In genomic region chr9:70602364-70603019, GRCh38 we compare ENCODE assay signal across 8 cellular contexts.
DNase-seq lines count a peak whose midpoint lies in the region; ATAC-seq and TF ChIP-seq lines count a peak whose summit lies in the region.

No MANE protein-coding gene starts in this region.

- no peak overlapping the region for H3K27ac ChIP-seq in CD4-positive, alpha-beta T cell (ENCODE audit: low read depth, low read length)

- H3K27ac Mint-ChIP-seq in CD4-positive, alpha-beta T cell, result no peak overlapping the region
- no peak overlapping the region for H3K27ac Mint-ChIP-seq in stimulated activated naive B cell treated with anti-CD40 and anti-IgM and Interleukin-4, amounts not matched to agents 10 μg/mL and 1 μg/mL and 100 μg/mL, for 72 hours

- no peaks in the 10 kb centered on the region for H3K27me3 Mint-ChIP-seq in CD4-positive, alpha-beta T cell
- peaks cover 0 to 8% of the 10 kb centered on the region in 2 donors for H3K27me3 Mint-ChIP-seq in stimulated activated naive B cell treated with anti-CD40 and anti-IgM and Interleukin-4, amounts not matched to agents 10 μg/mL and 1 μg/mL and 100 μg/mL, for 72 hours

- H3K9me3 Mint-ChIP-seq in CD4-positive, alpha-beta T cell, result no peaks in the 10 kb centered on the region
- H3K9me3 Mint-ChIP-seq in stimulated activated naive B cell treated with anti-CD40 and anti-IgM and Interleukin-4, amounts not matched to agents 10 μg/mL and 1 μg/mL and 100 μg/mL, for 72 hours, result no peaks in the 10 kb centered on the region

- intact Hi-C loops in CD4-positive, alpha-beta T cell (cut with DNase I, micrococcal nuclease), result loop anchor here (1.0 to 10.0 kb wide), 9 partner anchors 40 to 630 kb away; partner anchors contain the start of gene KLF9 (in 2 of the 2)

- no peaks in the 10 kb centered on the region for H3K36me3 Mint-ChIP-seq in CD4-positive, alpha-beta T cell (ENCODE audit: low read depth)
- no peaks in the 10 kb centered on the region for H3K36me3 Mint-ChIP-seq in stimulated activated naive B cell treated with anti-CD40 and anti-IgM and Interleukin-4, amounts not matched to agents 10 μg/mL and 1 μg/mL and 100 μg/mL, for 72 hours

- no peak overlapping the region for H3K4me3 Mint-ChIP-seq in CD4-positive, alpha-beta T cell
- H3K4me3 Mint-ChIP-seq in stimulated activated naive B cell treated with anti-CD40 and anti-IgM and Interleukin-4, amounts not matched to agents 10 μg/mL and 1 μg/mL and 100 μg/mL, for 72 hours, result no peak overlapping the region

- peak; percentile 88 for TF ChIP-seq CTCF in CD4-positive, alpha-beta T cell (IDR thresholded peaks at IDR 0.05)
- TF ChIP-seq CTCF in epithelial cell of esophagus (IDR thresholded peaks at IDR 0.05; ENCODE audit: insufficient read depth, low read depth, low read length, missing control alignments), result peak; percentile 82

- CTCF ChIA-PET in CD4-positive, alpha-beta T cell (lab: Charles Lee), result interaction anchor here (0.7 to 1.6 kb wide), 17 partner anchors 10 to 631 kb away, joined by 3 to 25 read pairs (median 4); partner anchors contain the start of gene KLF9

- ATAC-seq in CD4-positive, alpha-beta T cell (ENCODE audit: poor library complexity), result peak; percentile 70
- ATAC-seq in HG03442 (IDR thresholded peaks at IDR 0.05; ENCODE audit: unreplicated experiment), result peak; percentile 87
- ATAC-seq in stimulated activated naive B cell treated with anti-CD40 and anti-IgM and Interleukin-4, amounts not matched to agents 10 μg/mL and 1 μg/mL and 100 μg/mL, for 72 hours (replicated peaks), result peak; percentile 81

- H3K9me3 ChIP-seq in CD4-positive, alpha-beta T cell (ENCODE audit: control insufficient read depth, low read length), result no peaks in the 10 kb centered on the region

- no peak overlapping the region for H3K4me3 ChIP-seq in epithelial cell of esophagus (ENCODE audit: low read length)

- no peaks in the 10 kb centered on the region for H3K27me3 ChIP-seq in CD4-positive, alpha-beta T cell (ENCODE audit: control insufficient read depth, insufficient read depth, low read length)

- peak; percentile 8 to 44 (median 24) for DNase-seq in CD4-positive, alpha-beta T cell
- peak; percentile 15 for DNase-seq in GM19238 (ENCODE audit: insufficient read length, low spot score)
- peak; percentile 28 for DNase-seq in NCI-H526 treated with DMSO at 0.1 percent for 48 hours (lab: John Stamatoyannopoulos, UW)
- peak in 2 of 3 experiments; percentile 2 for DNase-seq in activated CD8-positive, alpha-beta memory T cell treated with anti-CD3 and anti-CD28 coated beads for 48 hours (ENCODE audit: low read depth in 2 of 3, low spot score in 2 of 3)
- peak; percentile 82 for DNase-seq in epithelial cell of esophagus (ENCODE audit: low read depth)
- DNase-seq in mucosa of gallbladder (ENCODE audit: low spot score), result peak; percentile 67
- DNase-seq in stimulated activated naive B cell treated with anti-CD40 and anti-IgM and Interleukin-4, amounts not matched to agents 10 μg/mL and 1 μg/mL and 100 μg/mL, for 72 hours, result peak; percentile 14

- H3K4me1 Mint-ChIP-seq in CD4-positive, alpha-beta T cell (ENCODE audit: low read depth), result peaks cover 5% of the 10 kb centered on the region
- peaks cover 0 to 2% of the 10 kb centered on the region in 2 donors for H3K4me1 Mint-ChIP-seq in stimulated activated naive B cell treated with anti-CD40 and anti-IgM and Interleukin-4, amounts not matched to agents 10 μg/mL and 1 μg/mL and 100 μg/mL, for 72 hours

- POLR2A ChIA-PET in CD4-positive, alpha-beta T cell (lab: Charles Lee), result interaction anchor here (0.9 to 1.8 kb wide), 15 partner anchors 9 to 267 kb away, joined by 3 to 50 read pairs (median 4); partner anchors contain the start of gene KLF9

Comparison
In these comparisons a context has a peak if more than half of its experiments do, and no peak if none do; other contexts are left out.
1. DNase-seq: peak in every context shown above with its lines; median percentile 82 in epithelial cell of esophagus; 67 in mucosa of gallbladder; 28 in NCI-H526 treated with DMSO at 0.1 percent for 48 hours; 24 in CD4-positive, alpha-beta T cell; 15 in GM19238; 14 in stimulated activated naive B cell treated with anti-CD40 and anti-IgM and Interleukin-4, amounts not matched to agents 10 μg/mL and 1 μg/mL and 100 μg/mL, for 72 hours; 2 in activated CD8-positive, alpha-beta memory T cell treated with anti-CD3 and anti-CD28 coated beads for 48 hours.